Comparison of ENCODE assay signal across 19 cellular contexts in the genomic region with DNA sequence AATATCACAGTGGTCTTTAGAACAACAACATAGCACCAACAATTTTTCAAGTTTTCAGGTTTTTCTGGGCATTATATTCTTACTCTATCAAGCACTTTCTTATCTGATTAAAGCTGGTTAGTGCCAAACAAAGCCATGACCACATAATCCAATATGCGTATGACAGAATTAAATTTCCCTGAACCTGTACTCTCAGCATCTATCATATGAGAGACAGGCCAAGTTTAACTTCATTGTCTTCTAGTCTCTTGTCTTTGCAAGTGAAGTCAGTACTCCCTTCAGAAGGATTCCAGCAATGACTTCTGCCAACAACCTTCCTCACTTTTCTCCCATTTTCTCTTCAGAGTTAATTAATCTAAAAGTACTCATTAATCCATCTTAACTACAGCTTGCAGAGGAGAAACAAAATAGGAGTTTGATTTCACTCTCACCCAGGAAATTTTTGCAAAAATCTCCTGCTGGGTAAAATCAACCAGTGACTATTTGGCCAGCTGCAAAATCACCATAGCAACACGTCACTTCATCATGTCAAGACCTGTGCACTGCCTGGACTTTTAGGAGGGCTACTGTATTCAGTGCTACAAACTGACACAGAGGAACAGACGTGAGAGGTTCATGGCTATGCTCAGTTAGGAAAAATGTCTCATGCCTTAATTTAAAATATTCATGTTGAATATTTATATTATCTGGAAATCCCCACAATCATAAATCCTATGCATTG.
DNase-seq lines count a peak whose midpoint lies in the region; ATAC-seq and TF ChIP-seq lines count a peak whose summit lies in the region.
"Had no signal": no experiment of that assay in that cellular context is flagged by ENCODE, and none has a peak within 500 bp of the region (broad histone marks: within the 10 kb centered on the region; RNA-seq: fewer than 3 reads in every experiment).

No MANE protein-coding gene starts in this region.

- CTCF ChIA-PET in SK-N-SH (lab: Yijun Ruan, JAX), result interaction anchor here (1.0 kb wide), 1 partner anchor 9 kb away, joined by 4 read pairs; no protein-coding TSS in a partner anchor

- peak; percentile 46 for DNase-seq in NCI-H1105 (lab: John Stamatoyannopoulos, UW)
- DNase-seq in NCI-H446 (lab: John Stamatoyannopoulos, UW), result peak; percentile 31 to 41
- no peak for DNase-seq in SK-N-SH
- no peak for DNase-seq in progenitor cell of endocrine pancreas (ENCODE audit: low spot score, unreplicated experiment)
- no peak for DNase-seq in iPS-NIHi7 (ENCODE audit: extremely low spot score)
- no peak for DNase-seq in colonic mucosa
- DNase-seq: activated CD4-positive, alpha-beta T cell treated with anti-CD3 and anti-CD28 coated beads for 36 hours; activated gamma-delta T cell treated with Interleukin-2 at 50 U/mL for 16 hours; aorta; stimulated activated naive CD4-positive, alpha-beta T cell had no signal

- no peaks in the 10 kb centered on the region for H3K9me3 Mint-ChIP-seq in progenitor cell of endocrine pancreas (ENCODE audit: low read depth)
- H3K9me3 Mint-ChIP-seq: T-helper 2 cell treated with Interferon-gamma antibody and Interleukin-4, amounts not matched to agents 5 μg/mL and 100 μg/mL, for 36 hours had no signal

- H3K4me3 ChIP-seq in SK-N-SH (ENCODE audit: low read depth in 2 of 2, low read length in 1 of 2) (no peak overlapping the region), colonic mucosa (no peak overlapping the region)
- H3K4me3 ChIP-seq: BLaER1 treated with 17β-estradiol and CSF1 and Interleukin-3, amounts not matched to agents 10 nM and 100 nM; coronary artery; prostate gland had no signal

- no peak for TF ChIP-seq RAD21 in SK-N-SH (IDR thresholded peaks at IDR 0.05; ENCODE audit: low read length)

- intact Hi-C loops in colonic mucosa (cut with DNase I), result no loop called here

- H2AFZ ChIP-seq in SK-N-SH (ENCODE audit: low read depth), result 0 out of 2 replicates have a peak overlapping the region, but pooled peaks have one; percentile 25

- H3K4me3 Mint-ChIP-seq in progenitor cell of endocrine pancreas (ENCODE audit: low read depth), result no peak overlapping the region
- H3K4me3 Mint-ChIP-seq: activated CD4-positive, alpha-beta T cell treated with anti-CD3 and anti-CD28 coated beads for 36 hours; natural killer cell treated with Interleukin-12 subunit alpha and Interleukin-12 subunit beta and Interleukin-15 and Interleukin-18, amount 100 ng/mL, for 72 hours; T-helper 2 cell treated with Interferon-gamma antibody and Interleukin-4, amounts not matched to agents 5 μg/mL and 100 μg/mL, for 36 hours had no signal

- no peaks in the 10 kb centered on the region for H3K36me3 ChIP-seq in SK-N-SH (replicated peaks in 1 of 2; ENCODE audit: control insufficient read depth in 1 of 2, insufficient read depth in 2 of 2, low read length in 1 of 2)
- H3K36me3 ChIP-seq in colonic mucosa, result no peaks in the 10 kb centered on the region
- H3K36me3 ChIP-seq: BLaER1 treated with 17β-estradiol and CSF1 and Interleukin-3, amounts not matched to agents 10 nM and 100 nM; prostate gland had no signal

- H3K9me3 ChIP-seq in SK-N-SH (no peaks in the 10 kb centered on the region), colonic mucosa (no peaks in the 10 kb centered on the region)
- H3K9me3 ChIP-seq: BLaER1 treated with 17β-estradiol and CSF1 and Interleukin-3, amounts not matched to agents 10 nM and 100 nM; prostate gland had no signal

- H3K27ac Mint-ChIP-seq in progenitor cell of endocrine pancreas, result peak overlapping the region; percentile 33
- H3K27ac Mint-ChIP-seq: activated CD4-positive, alpha-beta T cell treated with anti-CD3 and anti-CD28 coated beads for 36 hours; natural killer cell treated with Interleukin-12 subunit alpha and Interleukin-12 subunit beta and Interleukin-15 and Interleukin-18, amount 100 ng/mL, for 72 hours; T-helper 2 cell treated with Interferon-gamma antibody and Interleukin-4, amounts not matched to agents 5 μg/mL and 100 μg/mL, for 36 hours had no signal

- TF ChIP-seq CTCF in SK-N-SH (IDR thresholded peaks at IDR 0.05) (no peak), progenitor cell of endocrine pancreas (IDR thresholded peaks at IDR 0.05; ENCODE audit: unreplicated experiment) (no peak), colonic mucosa (IDR thresholded peaks at IDR 0.05) (no peak)

- H3K79me2 ChIP-seq in SK-N-SH (ENCODE audit: insufficient read depth), result no peaks in the 10 kb centered on the region

- peaks cover 5% of the 10 kb centered on the region for H3K4me1 Mint-ChIP-seq in progenitor cell of endocrine pancreas (ENCODE audit: low read depth)
- H3K4me1 Mint-ChIP-seq: activated CD4-positive, alpha-beta T cell treated with anti-CD3 and anti-CD28 coated beads for 36 hours had no signal

- POLR2A ChIA-PET in SK-N-SH (lab: Yijun Ruan, JAX), result no interaction called here

- peak overlapping the region; percentile 48; the same call in 1 of the 2 replicates for H3K4me2 ChIP-seq in SK-N-SH
- H3K4me2 ChIP-seq: BLaER1 treated with 17β-estradiol and CSF1 and Interleukin-3, amounts not matched to agents 10 nM and 100 nM; KMS-11 had no signal

- H3K9me2 ChIP-seq in SK-N-SH, result no peaks in the 10 kb centered on the region

- H3K9ac ChIP-seq in SK-N-SH (no peak overlapping the region; the same call in 1 of the 2 replicates), colonic mucosa (ENCODE audit: low read depth in 2 of 2, low read length in 2 of 2) (no peak overlapping the region)
- H3K9ac ChIP-seq: BLaER1 treated with 17β-estradiol and CSF1 and Interleukin-3, amounts not matched to agents 10 nM and 100 nM; KMS-11 had no signal

- peaks cover 6% of the 10 kb centered on the region for H3F3A ChIP-seq in SK-N-SH (replicated peaks; ENCODE audit: insufficient read depth)

- WGBS in SK-N-SH (ENCODE audit: low lambda C conversion rate), result 72% methylated on average over 3 of the region's 3 CpGs

- TF ChIP-seq EP300 in SK-N-SH (IDR thresholded peaks at IDR 0.05; ENCODE audit: borderline replicate concordance in 1 of 2, low read depth in 1 of 2, low read length in 1 of 2), result no peak

- peak overlapping the region; percentile 39 to 56 for H3K27ac ChIP-seq in SK-N-SH (ENCODE audit: low read depth in 2 of 2, low read length in 1 of 2)
- H3K27ac ChIP-seq in colonic mucosa, result no peak overlapping the region
- H3K27ac ChIP-seq: BLaER1 treated with 17β-estradiol and CSF1 and Interleukin-3, amounts not matched to agents 10 nM and 100 nM; coronary artery; epithelial cell of prostate; KMS-11; prostate gland had no signal

- H3K4me1 ChIP-seq in SK-N-SH (ENCODE audit: control insufficient read depth in 1 of 2, insufficient read depth in 2 of 2, low read depth in 1 of 2, low read length in 1 of 2), result peaks cover 4 to 10% of the 10 kb centered on the region in 2 experiments; a peak in 3 of 4 replicates
- H3K4me1 ChIP-seq in colonic mucosa, result no peaks in the 10 kb centered on the region
- H3K4me1 ChIP-seq: BLaER1 treated with 17β-estradiol and CSF1 and Interleukin-3, amounts not matched to agents 10 nM and 100 nM; prostate gland had no signal

- H3K27me3 Mint-ChIP-seq in progenitor cell of endocrine pancreas, result no peaks in the 10 kb centered on the region

- ATAC-seq in HG02588 (IDR thresholded peaks at IDR 0.05; ENCODE audit: unreplicated experiment), result no peak
- ATAC-seq: activated CD4-positive, alpha-beta T cell treated with anti-CD3 and anti-CD28 coated beads for 36 hours; natural killer cell treated with Interleukin-12 subunit alpha and Interleukin-12 subunit beta and Interleukin-15 and Interleukin-18, amount 100 ng/mL, for 72 hours; Right ventricle myocardium inferior had no signal

- H4K20me1 ChIP-seq in SK-N-SH (ENCODE audit: insufficient read depth), result no peaks in the 10 kb centered on the region
- H4K20me1 ChIP-seq: BLaER1 treated with 17β-estradiol and CSF1 and Interleukin-3, amounts not matched to agents 10 nM and 100 nM had no signal

- no peaks in the 10 kb centered on the region for H3K27me3 ChIP-seq in SK-N-SH (ENCODE audit: insufficient read depth)
- no peaks in the 10 kb centered on the region for H3K27me3 ChIP-seq in colonic mucosa
- H3K27me3 ChIP-seq: BLaER1 treated with 17β-estradiol and CSF1 and Interleukin-3, amounts not matched to agents 10 nM and 100 nM had no signal

- H3K36me3 Mint-ChIP-seq in progenitor cell of endocrine pancreas (ENCODE audit: insufficient read depth), result no peaks in the 10 kb centered on the region
- H3K36me3 Mint-ChIP-seq: natural killer cell treated with Interleukin-12 subunit alpha and Interleukin-12 subunit beta and Interleukin-15 and Interleukin-18, amount 100 ng/mL, for 72 hours had no signal

TF ChIP-seq in SK-N-SH, 30 proteins besides CTCF, POLR2A, EP300 and RAD21:
- TF ChIP-seq TEAD4 (IDR thresholded peaks at IDR 0.05; ENCODE audit: borderline replicate concordance, insufficient read depth) (no peak), GABPA (IDR thresholded peaks at IDR 0.05; ENCODE audit: low read depth) (no peak), GATA2 (CRISPR knock-in tag; IDR thresholded peaks at IDR 0.05) (peak; percentile 28; the same call in 1 of the 2 replicates), JUND (IDR thresholded peaks at IDR 0.05) (no peak), RXRA (IDR thresholded peaks at IDR 0.05; ENCODE audit: borderline replicate concordance, low read depth) (no peak), POLR2AphosphoS5 (IDR thresholded peaks at IDR 0.05; ENCODE audit: low read depth, low read length) (no peak), MXI1 (IDR thresholded peaks at IDR 0.05; ENCODE audit: low read depth, low read length) (no peak)

Comparison
In these comparisons a context has a peak if more than half of its experiments do, and no peak if none do; other contexts are left out.
1. DNase-seq: peak in NCI-H1105 (single experiment) and NCI-H446 (2 of 2); none in SK-N-SH (single experiment), progenitor cell of endocrine pancreas (single experiment), iPS-NIHi7 (single experiment) and colonic mucosa (single experiment).